9 cellular contexts compared by ENCODE assay signal in the genomic region with DNA sequence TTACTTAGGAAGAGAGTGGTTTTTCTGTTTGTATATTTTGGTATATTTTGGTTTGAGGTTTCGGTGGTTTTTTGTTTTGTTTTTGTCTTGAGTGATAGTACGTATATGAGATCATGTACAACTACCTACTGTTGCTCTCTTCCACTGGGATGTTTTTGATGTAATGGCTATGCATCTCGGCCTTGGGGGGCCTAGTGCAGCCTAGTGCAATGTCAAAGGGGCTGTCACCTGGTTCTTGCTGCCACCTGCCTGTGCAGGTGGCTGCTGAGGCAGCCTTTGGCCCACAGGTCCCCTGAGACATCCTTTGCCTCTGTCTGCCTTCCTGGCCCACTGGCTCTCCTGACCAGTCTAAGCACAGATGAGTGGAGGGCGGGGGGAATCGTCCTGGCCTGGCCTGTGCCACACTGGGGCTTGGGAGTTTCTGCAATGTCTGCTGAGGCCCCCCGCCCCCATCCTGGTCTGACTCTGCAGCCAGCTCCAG.
DNase-seq lines count a peak whose midpoint lies in the region; ATAC-seq, FAIRE-seq and TF ChIP-seq lines count a peak whose summit lies in the region.
"Had no signal": no experiment of that assay in that cellular context is flagged by ENCODE, and none has a peak within 500 bp of the region (broad histone marks: within the 10 kb centered on the region; RNA-seq: fewer than 3 reads in every experiment).

No MANE protein-coding gene starts in this region.

- no peak overlapping the region for H3K27ac ChIP-seq in kidney (ENCODE audit: low read depth in 2 of 2, low read length in 2 of 2)

- intact Hi-C loops in kidney (cut with DNase I) (no loop called here), left ventricle myocardium superior (cut with micrococcal nuclease) (no loop called here)

- H3K36me3 ChIP-seq in NT2/D1 (ENCODE audit: insufficient read depth, insufficient read length, low read length), result no peaks in the 10 kb centered on the region
- no peaks in the 10 kb centered on the region for H3K36me3 ChIP-seq in kidney (ENCODE audit: control insufficient read depth in 1 of 2, insufficient read depth in 2 of 2, low read length in 2 of 2)

- TF ChIP-seq CTCF in kidney (IDR thresholded peaks at IDR 0.05; ENCODE audit: borderline replicate concordance, extremely low read depth, insufficient read depth), result no peak

- H3K4me1 ChIP-seq in NT2/D1 (ENCODE audit: insufficient read depth, insufficient read length) (peaks cover 7% of the 10 kb centered on the region), kidney (ENCODE audit: control insufficient read depth in 1 of 2, insufficient read depth in 1 of 2, low read depth in 1 of 2, low read length in 2 of 2) (peaks cover 0 to 6% of the 10 kb centered on the region in 2 donors)

- H3K9ac ChIP-seq in NT2/D1 (ENCODE audit: insufficient read length, low read depth) (peak overlapping the region; percentile 5), kidney (ENCODE audit: low read length in 2 of 2) (no peak overlapping the region)

- ATAC-seq in GM21737 (IDR thresholded peaks at IDR 0.05; ENCODE audit: unreplicated experiment), result peak; percentile 50
- no peak for ATAC-seq in left ventricle myocardium superior

- peak; percentile 2 for DNase-seq in DMS79 treated with DMSO at 0.1 percent for 48 hours (lab: John Stamatoyannopoulos, UW)
- DNase-seq in DMS79 (lab: John Stamatoyannopoulos, UW), result no peak
- no peak for DNase-seq in NT2/D1 (ENCODE audit: low read depth, low spot score)
- DNase-seq in kidney, result peak; percentile 65
- no peak for DNase-seq in DMS53 (lab: John Stamatoyannopoulos, UW)
- no peak for DNase-seq in left ventricle myocardium superior
- no peak for DNase-seq in foreskin melanocyte

- H3K4me3 ChIP-seq in NT2/D1 (ENCODE audit: insufficient read length, low read depth) (no peak overlapping the region), kidney (ENCODE audit: low read length in 2 of 2) (no peak overlapping the region)

- no peaks in the 10 kb centered on the region for H3K9me3 ChIP-seq in NT2/D1 (ENCODE audit: insufficient read depth, low read length)
- no peaks in the 10 kb centered on the region for H3K9me3 ChIP-seq in kidney (ENCODE audit: control insufficient read depth in 1 of 2, low read length in 2 of 2)

- no peaks in the 10 kb centered on the region for H3K27me3 ChIP-seq in NT2/D1 (ENCODE audit: insufficient read depth, insufficient read length)

- no peak for FAIRE-seq in kidney (lab: Jason Lieb, UNC)
- FAIRE-seq: A204.1 had no signal

Comparison
In these comparisons a context has a peak if more than half of its experiments do, and no peak if none do; other contexts are left out.
1. DNase-seq: peak in DMS79 treated with DMSO at 0.1 percent for 48 hours (single experiment) and kidney (single experiment); none in DMS79 (single experiment), NT2/D1 (single experiment), DMS53 (single experiment), left ventricle myocardium superior (single experiment) and foreskin melanocyte (single experiment).